8 cellular contexts compared by ENCODE assay signal in the genomic region with DNA sequence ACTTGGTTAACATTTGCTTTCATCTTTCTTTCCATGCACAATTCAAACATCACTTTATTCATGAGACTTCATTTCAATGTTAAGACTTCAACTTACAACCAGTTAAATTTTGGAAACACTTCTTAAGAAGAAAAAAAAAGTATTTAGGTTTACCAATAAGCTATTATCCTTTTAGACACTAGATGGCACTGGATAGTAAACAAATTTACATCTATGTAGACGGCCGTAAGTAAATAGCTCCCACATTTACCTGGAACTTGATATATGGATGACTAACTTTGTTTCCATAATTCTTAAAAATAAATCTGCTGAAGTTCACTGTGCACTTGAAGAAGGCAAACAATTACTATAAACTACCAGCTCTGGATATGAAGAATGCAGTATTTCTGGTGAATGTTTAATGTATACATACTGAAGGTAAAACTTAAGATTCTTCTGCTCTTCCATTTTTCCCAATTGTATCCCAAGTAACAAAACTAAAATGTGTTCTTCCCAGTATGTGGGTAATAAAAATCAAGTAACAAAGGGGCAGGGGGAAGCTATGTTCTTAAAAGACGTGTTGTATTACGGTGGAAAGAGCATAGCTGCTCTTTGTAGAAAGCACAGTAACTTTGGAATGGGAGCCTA.
A peak's percentile ranks its signal among the peaks of the same experiment; 100 is the strongest.
DNase-seq lines count a peak whose midpoint lies in the region; ATAC-seq and TF ChIP-seq lines count a peak whose summit lies in the region.

No MANE protein-coding gene starts in this region.

- no peak overlapping the region for H2AFZ ChIP-seq in neural progenitor cell (replicated peaks)

- H3K27ac Mint-ChIP-seq in chondrocyte (ENCODE audit: unreplicated experiment) (no peak overlapping the region), neural progenitor cell (no peak overlapping the region)

- H3K4me1 Mint-ChIP-seq in chondrocyte (ENCODE audit: low read depth) (peaks cover 5% of the 10 kb centered on the region), neural progenitor cell (peaks cover under 1% of the 10 kb centered on the region)

- ATAC-seq in GM21619 (IDR thresholded peaks at IDR 0.05; ENCODE audit: unreplicated experiment) (peak; percentile 60), esophagus mucosa (no peak)

- peaks cover 7% of the 10 kb centered on the region for H3F3A ChIP-seq in neural progenitor cell (ENCODE audit: low read depth)

- H3K79me2 ChIP-seq in neural progenitor cell (ENCODE audit: low read depth) = no peaks in the 10 kb centered on the region

- H3K4me2 ChIP-seq in neural progenitor cell = no peak overlapping the region

- no peak overlapping the region for H3K9ac ChIP-seq in neural progenitor cell

- DNase-seq in NCI-H2171 (lab: John Stamatoyannopoulos, UW) = peak; percentile 2
- no peak for DNase-seq in chondrocyte (ENCODE audit: low spot score)
- peak; percentile 61 for DNase-seq in neural progenitor cell (ENCODE audit: low spot score)
- DNase-seq in putamen (ENCODE audit: low spot score) = no peak
- no peak for DNase-seq in NOMO-1 treated with DMSO at 0.1 percent for 48 hours (lab: John Stamatoyannopoulos, UW; ENCODE audit: unreplicated experiment)

- H3K9me3 Mint-ChIP-seq in chondrocyte (ENCODE audit: low read depth) = no peaks in the 10 kb centered on the region
- peaks cover 16% of the 10 kb centered on the region for H3K9me3 Mint-ChIP-seq in neural progenitor cell

- H3K4me3 Mint-ChIP-seq in chondrocyte (ENCODE audit: unreplicated experiment) (no peak overlapping the region), neural progenitor cell (no peak overlapping the region)

- H3K27ac ChIP-seq in C4-2B (no peak overlapping the region), neural progenitor cell (no peak overlapping the region)

- H3K36me3 ChIP-seq in neural progenitor cell = no peaks in the 10 kb centered on the region

- no peaks in the 10 kb centered on the region for H3K27me3 Mint-ChIP-seq in chondrocyte (ENCODE audit: low read depth)
- H3K27me3 Mint-ChIP-seq in neural progenitor cell (ENCODE audit: insufficient read depth, low read depth) = peaks cover 2% of the 10 kb centered on the region

- H3K4me3 ChIP-seq in neural progenitor cell = no peak overlapping the region

- H3K4me1 ChIP-seq in neural progenitor cell = peaks cover 5% of the 10 kb centered on the region

- H3K36me3 Mint-ChIP-seq in chondrocyte (ENCODE audit: low read depth) (no peaks in the 10 kb centered on the region), neural progenitor cell (peaks cover 17% of the 10 kb centered on the region)

- peaks cover 4% of the 10 kb centered on the region for H3K9me3 ChIP-seq in neural progenitor cell (ENCODE audit: low read depth)

- H4K20me1 ChIP-seq in neural progenitor cell (ENCODE audit: low read depth) = no peaks in the 10 kb centered on the region

- TF ChIP-seq CTCF in C4-2B (conservative IDR thresholded peaks at IDR 0.05) (peak; percentile 74), chondrocyte (IDR thresholded peaks at IDR 0.05) (peak; percentile 93), neural progenitor cell (IDR thresholded peaks at IDR 0.05) (peak; percentile 73)

- no peaks in the 10 kb centered on the region for H3K27me3 ChIP-seq in neural progenitor cell

Comparison
In these comparisons a context has a peak if more than half of its experiments do, and no peak if none do; other contexts are left out.
1. DNase-seq: peak in NCI-H2171 (single experiment) and neural progenitor cell (single experiment); none in chondrocyte (single experiment), putamen (single experiment) and NOMO-1 treated with DMSO at 0.1 percent for 48 hours (single experiment).
2. Peak in every context shown above with its lines, with median percentiles within 50 percentile points of each other: CTCF ChIP-seq.